11 cellular contexts compared by ENCODE assay signal in genomic region chr2:96012086-96012813, GRCh38. TPM values are rescaled to one million over a fixed set of nuclear protein-coding genes. Genes with fewer than 3 reads are reported as not detected.
DNase-seq lines count a peak whose midpoint lies in the region; ATAC-seq and TF ChIP-seq lines count a peak whose summit lies in the region.
"Not testable (repeated sequence)": the region's sequence is repeated elsewhere in the genome, so short reads cannot be mapped to it uniquely, and the experiment has no call there.
"Had no signal": no experiment of that assay in that cellular context is flagged by ENCODE, and none has a peak within 500 bp of the region (broad histone marks: within the 10 kb centered on the region; RNA-seq: fewer than 3 reads in every experiment).

No MANE protein-coding gene starts in this region.

- not testable (repeated sequence) for TF ChIP-seq POLR2A in esophagus muscularis mucosa (IDR thresholded peaks at IDR 0.05; ENCODE audit: low read depth); thyroid gland (IDR thresholded peaks at IDR 0.05)

- not testable (repeated sequence) for H3K36me3 Mint-ChIP-seq in CD4-positive, alpha-beta memory T cell; WTC11; naive B cell

- H3K4me3 ChIP-seq in CD4-positive, alpha-beta memory T cell (ENCODE audit: low read length in 2 of 2); esophagus muscularis mucosa; left ventricle myocardium inferior; thyroid gland (replicated peaks in 1 of 3): not testable (repeated sequence)

- intact Hi-C loops in CD4-positive, alpha-beta memory T cell (cut with micrococcal nuclease); esophagus muscularis mucosa (cut with DNase I); left ventricle myocardium inferior (cut with micrococcal nuclease); thyroid gland (cut with DNase I): not testable (repeated sequence)

- not testable (repeated sequence) for H3K27me3 Mint-ChIP-seq in CD4-positive, alpha-beta memory T cell
- H3K27me3 Mint-ChIP-seq in WTC11 (ENCODE audit: low read depth) = peaks cover 15% of the 10 kb centered on the region
- peaks cover 0 to 16% (median 12%) of the 10 kb centered on the region in 3 donors for H3K27me3 Mint-ChIP-seq in naive B cell

- H3K4me3 Mint-ChIP-seq in CD4-positive, alpha-beta memory T cell = peak overlapping the region in 2 of 8 donors; percentile 12 to 57
- H3K4me3 Mint-ChIP-seq in WTC11 (0 out of 2 replicates have a peak overlapping the region, but pooled peaks have one; percentile 8), naive B cell (peak overlapping the region in 4 of 8 donors; percentile 9 to 60 (median 50))

- CTCF ChIA-PET in CD4-positive, alpha-beta memory T cell (lab: Charles Lee; ENCODE audit: partially characterized antibody) = interaction anchor here (0.6 kb wide), 1 partner anchor 97 kb away, joined by 3 read pairs; no protein-coding TSS in a partner anchor
- CTCF ChIA-PET in WTC11 (lab: Charles Lee) = interaction anchor here (1.5 kb wide), 1 partner anchor 10 kb away, joined by 6 read pairs; no protein-coding TSS in a partner anchor

- H3K9me3 Mint-ChIP-seq in CD4-positive, alpha-beta memory T cell; WTC11; naive B cell: not testable (repeated sequence)

- not testable (repeated sequence) for H3K27ac ChIP-seq in CD4-positive, alpha-beta memory T cell (ENCODE audit: low read depth, low read length)
- H3K27ac ChIP-seq in caudate nucleus (ENCODE audit: low read depth, low read length) (peak overlapping the region; percentile 80), esophagus muscularis mucosa (replicated peaks in 1 of 4) (peak overlapping the region in 3 of 4 donors; percentile 43 to 69 (median 54)), left ventricle myocardium inferior (replicated peaks) (peak overlapping the region; percentile 66), thyroid gland (peak overlapping the region; percentile 50 to 58 (median 57))

- 81% methylated on average over 8 of the region's 8 CpGs for WGBS in esophagus muscularis mucosa
- 66 to 67% methylated on average over 8 of the region's 8 CpGs for WGBS in thyroid gland, 2 donors

- not testable (repeated sequence) for H3K9me3 ChIP-seq in CD4-positive, alpha-beta memory T cell (ENCODE audit: control insufficient read depth in 1 of 2, low read length in 2 of 2); esophagus muscularis mucosa; left ventricle myocardium inferior (replicated peaks); thyroid gland

- not testable (repeated sequence) for H3K27me3 ChIP-seq in CD4-positive, alpha-beta memory T cell (ENCODE audit: insufficient read depth, low read length); esophagus muscularis mucosa; left ventricle myocardium inferior (ENCODE audit: low read depth); thyroid gland

- H3K4me1 ChIP-seq in CD4-positive, alpha-beta memory T cell (ENCODE audit: insufficient read depth, low read length) = not testable (repeated sequence)
- H3K4me1 ChIP-seq in esophagus muscularis mucosa (peaks cover 11 to 29% (median 23%) of the 10 kb centered on the region in 4 donors), left ventricle myocardium inferior (peaks cover 29% of the 10 kb centered on the region), thyroid gland (peaks cover 3 to 20% of the 10 kb centered on the region in 2 donors)

- TF ChIP-seq EP300 in esophagus muscularis mucosa (IDR thresholded peaks at IDR 0.05) = not testable (repeated sequence)

- H3K4me1 Mint-ChIP-seq in CD4-positive, alpha-beta memory T cell = peaks cover 7 to 18% (median 9%) of the 10 kb centered on the region in 4 donors
- H3K4me1 Mint-ChIP-seq in WTC11 = not testable (repeated sequence)
- peaks cover 4 to 18% (median 11%) of the 10 kb centered on the region in 3 donors for H3K4me1 Mint-ChIP-seq in naive B cell

- POLR2A ChIA-PET in CD4-positive, alpha-beta memory T cell (lab: Charles Lee; ENCODE audit: partially characterized antibody) = interaction anchor here (0.7 kb wide), 1 partner anchor 20 kb away, joined by 3 read pairs; no protein-coding TSS in a partner anchor
- POLR2A ChIA-PET in WTC11 (lab: Charles Lee) = not testable (repeated sequence)

- ATAC-seq in WTC11; naive B cell (ENCODE audit: low read depth in 2 of 2): not testable (repeated sequence)

- not testable (repeated sequence) for H3K36me3 ChIP-seq in CD4-positive, alpha-beta memory T cell (ENCODE audit: insufficient read depth, low read length); left ventricle myocardium inferior; thyroid gland
- peaks cover 0 to 10% (median 0%) of the 10 kb centered on the region in 4 donors for H3K36me3 ChIP-seq in esophagus muscularis mucosa

- not testable (repeated sequence) for DNase-seq in CD4-positive, alpha-beta memory T cell; WTC11 (ENCODE audit: low spot score); caudate nucleus (lab: John Stamatoyannopoulos, UW); esophagus muscularis mucosa (ENCODE audit: extremely low spot score); left ventricle myocardium inferior; naive B cell
- DNase-seq in putamen (ENCODE audit: low spot score) = peak; percentile 80
- peak in 1 of 2 donors; percentile 25 for DNase-seq in thyroid gland

- TF ChIP-seq CTCF in WTC11 (IDR thresholded peaks at IDR 0.05); esophagus muscularis mucosa (IDR thresholded peaks at IDR 0.05); left ventricle myocardium inferior (IDR thresholded peaks at IDR 0.05; ENCODE audit: borderline replicate concordance); thyroid gland (IDR thresholded peaks at IDR 0.05): not testable (repeated sequence)

- peak overlapping the region in 5 of 7 donors; percentile 38 to 75 (median 60) for H3K27ac Mint-ChIP-seq in CD4-positive, alpha-beta memory T cell
- H3K27ac Mint-ChIP-seq in WTC11 = not testable (repeated sequence)
- peak overlapping the region in 4 of 6 donors; percentile 47 to 94 (median 71) for H3K27ac Mint-ChIP-seq in naive B cell

RNA-seq across cellular contexts. Expression of gene ANKRD36C, which starts 20.6 kb away (rescaled TPM):
- total RNA-seq in CD4-positive, alpha-beta memory T cell = 10 to 100 TPM; 82.4 to 93.4 TPM
- polyA plus RNA-seq in CD4-positive, alpha-beta memory T cell = 10 to 100 TPM in 1 of 2 donors, 1 to 10 TPM in 1; 6.8 to 32.2 TPM
- total RNA-seq in WTC11 (2021) = 8.7 to 12.6 TPM (median 11.7 TPM) in 3 replicates
- 10 to 100 TPM in 3 of 4 donors, 1 to 10 TPM in 1; 6.0 to 20.3 (median 12.5) TPM for total RNA-seq in esophagus muscularis mucosa
- 6.8 TPM for total RNA-seq in left ventricle myocardium inferior
- polyA plus RNA-seq in naive B cell (ENCODE audit: low read depth in 6 of 6) = 10 to 100 TPM in 5 of 6 donors, 1 to 10 TPM in 1; 4.7 to 30.1 (median 15.4) TPM
- total RNA-seq in thyroid gland = 10 to 100 TPM; 23.3 to 34.7 (median 30.2) TPM

RNA-seq across cellular contexts. Expression of gene GPAT2, which starts 22.5 kb away (rescaled TPM):
- total RNA-seq in CD4-positive, alpha-beta memory T cell = 1 to 10 TPM; 2.9 to 3.3 TPM
- 1 to 10 TPM; 3.6 to 6.3 TPM for polyA plus RNA-seq in CD4-positive, alpha-beta memory T cell
- 0.20 to 0.66 TPM (median 0.55 TPM) in 3 replicates for total RNA-seq in WTC11 (2021)
- 1 to 10 TPM; 4.2 to 10.0 (median 8.3) TPM for total RNA-seq in esophagus muscularis mucosa
- total RNA-seq in left ventricle myocardium inferior = 5.3 TPM
- polyA plus RNA-seq in naive B cell (ENCODE audit: low read depth in 6 of 6) = 10 to 100 TPM in 1 of 6 donors, 1 to 10 TPM in 5; 1.2 to 28.4 (median 2.1) TPM
- total RNA-seq in thyroid gland = 1 to 10 TPM; 1.2 to 7.5 (median 2.6) TPM
- total RNA-seq: Daoy, M059J had no signal
- polyA plus RNA-seq: A549 had no signal
